Comparison of ENCODE assay signal across 9 cellular contexts in the genomic region with DNA sequence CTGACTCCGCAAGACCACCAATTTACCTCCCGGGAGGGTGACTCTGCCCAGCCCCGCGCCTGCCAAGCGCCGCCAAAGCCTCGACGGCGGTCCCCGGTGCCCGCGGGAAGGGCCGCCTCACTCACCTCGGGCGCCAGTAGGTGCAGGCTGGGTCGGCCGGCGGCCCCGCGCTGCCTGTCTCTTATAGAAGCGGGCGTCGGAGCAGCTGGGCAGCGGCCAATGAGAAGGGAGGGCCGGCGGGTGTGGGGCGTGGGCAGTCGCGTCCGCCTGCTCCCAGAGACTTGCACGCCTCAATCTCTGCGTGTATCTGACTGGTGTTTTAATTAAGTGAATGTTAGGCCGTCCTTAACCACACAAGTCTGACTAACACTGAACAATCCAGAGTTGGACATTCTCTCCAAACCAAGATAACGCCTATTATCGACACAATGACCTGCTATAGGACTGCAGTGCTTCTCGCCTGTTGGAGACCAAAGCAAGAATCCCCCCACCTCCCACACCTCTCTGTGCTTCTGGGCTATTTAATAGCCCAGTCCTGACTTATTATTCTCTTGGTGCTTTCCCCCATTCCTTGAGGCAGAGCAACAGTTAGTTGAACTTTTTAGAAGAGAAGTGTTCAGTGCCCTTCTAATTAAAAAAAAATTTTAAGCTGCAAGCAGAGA. TPM values are rescaled to one million over a fixed set of nuclear protein-coding genes. Genes with fewer than 3 reads are reported as not detected.
DNase-seq lines count a peak whose midpoint lies in the region; ATAC-seq and TF ChIP-seq lines count a peak whose summit lies in the region.
"Had no signal": no experiment of that assay in that cellular context is flagged by ENCODE, and none has a peak within 500 bp of the region (broad histone marks: within the 10 kb centered on the region; RNA-seq: fewer than 3 reads in every experiment).

A gene (minus strand): TSS at position 154 of the 662 bp plus-strand sequence. CDS start 5,507 bp downstream, outside the sequence.

- H3K9me3 Mint-ChIP-seq in activated naive CD4-positive, alpha-beta T cell treated with anti-CD3 and anti-CD28 coated beads, Interleukin-2, amount 50 U/mL, for 72 hours: no peaks in the 10 kb centered on the region

- no peak within 1 kb of the TSS for H3K9ac ChIP-seq in adipocyte (ENCODE audit: low read length)

- no peak within 1 kb of the TSS for H3K27ac Mint-ChIP-seq in activated naive CD4-positive, alpha-beta T cell treated with anti-CD3 and anti-CD28 coated beads, Interleukin-2, amount 50 U/mL, for 72 hours

- TF ChIP-seq POLR2A in esophagus squamous epithelium (IDR thresholded peaks at IDR 0.05): no peak

- H3K36me3 Mint-ChIP-seq in activated naive CD4-positive, alpha-beta T cell treated with anti-CD3 and anti-CD28 coated beads, Interleukin-2, amount 50 U/mL, for 72 hours: peaks cover 0 to 13% of the 10 kb centered on the region in 2 donors

- peak; percentile 22 for DNase-seq in H4 (ENCODE audit: low spot score)
- DNase-seq in adipocyte (ENCODE audit: low read depth): peak; percentile 1
- DNase-seq in right cardiac atrium: peak; percentile 66 to 80 (median 80)
- no peak for DNase-seq in retinal pigment epithelial cell (ENCODE audit: low read depth)
- no peak for DNase-seq in T-helper 2 cell
- DNase-seq in esophagus squamous epithelium (lab: John Stamatoyannopoulos, UW): no peak
- DNase-seq in DMS79 (lab: John Stamatoyannopoulos, UW): no peak
- no peak for DNase-seq in activated naive CD4-positive, alpha-beta T cell treated with anti-CD3 and anti-CD28 coated beads, Interleukin-2, amount 50 U/mL, for 72 hours (ENCODE audit: low spot score in 2 of 2)
- DNase-seq: WERI-Rb-1 had no signal

- H3K4me1 ChIP-seq in adipocyte (ENCODE audit: control insufficient read depth, insufficient read depth, low read length) (peaks cover 3% of the 10 kb centered on the region), right cardiac atrium (ENCODE audit: control insufficient read depth, insufficient read depth, low read length) (no peaks in the 10 kb centered on the region), esophagus squamous epithelium (peaks cover 0 to 11% (median 0%) of the 10 kb centered on the region in 3 donors)

- H3K9me3 ChIP-seq in adipocyte (ENCODE audit: control insufficient read depth, low read length) (peaks cover 6% of the 10 kb centered on the region), right cardiac atrium (ENCODE audit: control insufficient read depth, low read length) (no peaks in the 10 kb centered on the region), esophagus squamous epithelium (no peaks in the 10 kb centered on the region)

- H3K4me3 ChIP-seq in adipocyte (ENCODE audit: low read length): peak within 1 kb of the TSS; percentile 9
- H3K4me3 ChIP-seq in right cardiac atrium (ENCODE audit: low read length): peak within 1 kb of the TSS; percentile 29
- H3K4me3 ChIP-seq in retinal pigment epithelial cell (ENCODE audit: low read length): peak within 1 kb of the TSS; percentile 23
- peak within 1 kb of the TSS in 1 of 4 donors; percentile 27 for H3K4me3 ChIP-seq in esophagus squamous epithelium

- intact Hi-C loops in right cardiac atrium (cut with DNase I): no loop called here
- intact Hi-C loops in esophagus squamous epithelium (cut with DNase I): no loop called here

- WGBS in right cardiac atrium: 6% methylated on average over 36 of the region's 36 CpGs
- 5 to 33% methylated on average over 3 to 15 of the region's 36 CpGs for WGBS in esophagus squamous epithelium, 2 donors

- H3K36me3 ChIP-seq in adipocyte (ENCODE audit: control insufficient read depth, insufficient read depth, low read length, severe bottlenecking) (no peaks in the 10 kb centered on the region), esophagus squamous epithelium (no peaks in the 10 kb centered on the region)
- H3K36me3 ChIP-seq: WERI-Rb-1 had no signal

- H3K27ac ChIP-seq in right cardiac atrium (ENCODE audit: low read length) (no peak within 1 kb of the TSS), esophagus squamous epithelium (no peak within 1 kb of the TSS)
- H3K27ac ChIP-seq: WERI-Rb-1 had no signal

- no peak for TF ChIP-seq CTCF in retinal pigment epithelial cell (conservative IDR thresholded peaks at IDR 0.05; ENCODE audit: low read depth, low read length)
- TF ChIP-seq CTCF in esophagus squamous epithelium (IDR thresholded peaks at IDR 0.05): no peak

- ATAC-seq in right cardiac atrium: peak; percentile 85 to 90
- no peak for ATAC-seq in activated naive CD4-positive, alpha-beta T cell treated with anti-CD3 and anti-CD28 coated beads, Interleukin-2, amount 50 U/mL, for 72 hours

- H3K27me3 ChIP-seq in adipocyte (replicated peaks; ENCODE audit: control insufficient read depth, insufficient read depth, low read length): peaks cover 23% of the 10 kb centered on the region
- no peaks in the 10 kb centered on the region for H3K27me3 ChIP-seq in right cardiac atrium (ENCODE audit: control insufficient read depth, insufficient read depth)
- peaks cover 0 to 62% (median 3%) of the 10 kb centered on the region in 4 donors for H3K27me3 ChIP-seq in esophagus squamous epithelium

RNA-seq across cellular contexts. Expression of the gene that starts here (rescaled TPM):
- total RNA-seq in H4 (2014; rRNA removed; shearing (Covaris generic)): 0.17 TPM in 1 of 2 replicates, not detected in the other
- total RNA-seq in right cardiac atrium: under 1 TPM; 0.15 to 0.31 (median 0.25) TPM
- polyA plus RNA-seq in right cardiac atrium: 0.11 TPM
- under 1 TPM; 0.06 to 0.38 (median 0.15) TPM for total RNA-seq in esophagus squamous epithelium
- under 1 TPM; 0.05 to 0.43 TPM for total RNA-seq in activated naive CD4-positive, alpha-beta T cell treated with anti-CD3 and anti-CD28 coated beads, Interleukin-2, amount 50 U/mL, for 72 hours

Comparison
In these comparisons a context has a peak if more than half of its experiments do, and no peak if none do; other contexts are left out.
1. Peak in DNase-seq in H4; RNA of the gene not detected or under 1 TPM.
2. Peak in DNase-seq, ATAC-seq and H3K4me3 ChIP-seq in right cardiac atrium; RNA of the gene not detected or under 1 TPM.